Comparison of ENCODE assay signal across 25 cellular contexts in genomic region chr10:92180326-92180881, GRCh38.
"Had no signal": no experiment of that assay in that cellular context is flagged by ENCODE, and none has a peak within 500 bp of the region (broad histone marks: within the 10 kb centered on the region; RNA-seq: fewer than 3 reads in every experiment).

No MANE protein-coding gene starts in this region.

- H3K4me1 ChIP-seq: lower lobe of right lung, testis had no signal

- DNase-seq: cortex of kidney; effector CD8-positive, alpha-beta T cell; endodermal cell; foreskin melanocyte; glutamatergic neuron; heart right ventricle; hippocampal formation; left cardiac atrium; left ventricle myocardium superior; lower lobe of right lung; natural killer cell; occipital lobe; ovary; posterior cingulate gyrus; psoas muscle; right cardiac atrium; sigmoid colon; stimulated activated CD4-positive, alpha-beta T cell treated with anti-CD3 and anti-CD28 coated beads, Interleukin-4, amount 100 ng/mL, for 4 hours; stimulated activated naive CD8-positive, alpha-beta T cell treated with anti-CD3 and anti-CD28 coated beads, Interleukin-15, Interleukin-2, amounts not matched to agents 100 U/mL and 50 U/mL, for 24 hours; substantia nigra; testis; tibial artery had no signal

- H3K27ac ChIP-seq: epithelial cell of prostate, heart right ventricle, lower lobe of right lung, ovary, psoas muscle, sigmoid colon, testis, tibial artery had no signal

- H3K27me3 ChIP-seq: heart right ventricle, ovary, sigmoid colon, testis, tibial artery had no signal

- ATAC-seq: esophagus mucosa; heart right ventricle; left cardiac atrium; left ventricle myocardium superior; lower lobe of right lung; natural killer cell; psoas muscle; right cardiac atrium; stimulated activated memory B cell treated with anti-CD40 and anti-IgM and Interleukin-4, amounts not matched to agents 10 μg/mL and 1 μg/mL and 100 μg/mL, for 72 hours; stimulated activated naive CD8-positive, alpha-beta T cell treated with anti-CD3 and anti-CD28 coated beads, Interleukin-15, Interleukin-2, amounts not matched to agents 100 U/mL and 50 U/mL, for 24 hours had no signal

- H3K36me3 ChIP-seq: ovary had no signal

- H3K9me3 ChIP-seq: heart right ventricle, lower lobe of right lung, ovary, psoas muscle, sigmoid colon, testis, tibial artery had no signal

- H3K4me3 ChIP-seq: heart right ventricle, lower lobe of right lung, ovary, psoas muscle, sigmoid colon, testis, tibial artery had no signal
